In the genomic region with DNA sequence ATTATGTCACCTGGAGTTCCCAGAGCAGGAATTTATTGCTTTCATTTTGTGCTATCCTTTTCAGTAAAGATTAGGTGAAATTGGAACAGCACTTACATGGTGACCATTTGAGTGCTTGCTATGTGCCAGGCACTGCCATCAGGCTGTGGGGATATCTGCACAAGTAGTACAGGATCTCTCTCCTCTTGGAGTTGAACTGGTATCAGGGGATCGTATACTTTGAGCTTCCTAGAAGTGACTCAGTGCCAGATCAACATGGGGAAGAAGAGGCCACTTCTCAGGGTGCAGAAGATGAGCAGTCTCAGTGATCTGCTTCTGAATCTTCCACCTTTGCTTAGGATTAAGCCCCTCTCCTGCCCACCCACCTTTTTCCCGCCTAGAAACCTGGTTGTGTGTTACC, we compare ENCODE assay signal across 19 cellular contexts.
"Had no signal": no experiment of that assay in that cellular context is flagged by ENCODE, and none has a peak within 500 bp of the region (broad histone marks: within the 10 kb centered on the region; RNA-seq: fewer than 3 reads in every experiment).

No MANE protein-coding gene starts in this region.

- ATAC-seq: heart right ventricle; naive thymus-derived CD8-positive, alpha-beta T cell had no signal

- DNase-seq: activated CD4-positive, alpha-beta T cell treated with anti-CD3 and anti-CD28 coated beads, Interleukin-2, amount 10 ng/mL, durations not matched to agents 7 days and 5 days; activated effector memory CD4-positive, alpha-beta T cell treated with Interleukin-2 at 50 U/mL for 16 hours; activated naive CD4-positive, alpha-beta T cell treated with anti-CD3 and anti-CD28 coated beads, Interleukin-2, amount 10 ng/mL, durations not matched to agents 7 days and 5 days; effector CD8-positive, alpha-beta T cell; esophagus squamous epithelium; heart right ventricle; immature natural killer cell; kidney glomerular epithelial cell; mesenchymal stem cell; naive thymus-derived CD8-positive, alpha-beta T cell; T-helper 1 cell; T-helper 9 cell; trophoblast cell had no signal

- H3K27me3 ChIP-seq: ascending aorta, breast epithelium, esophagus squamous epithelium, heart right ventricle, neutrophil, vagina had no signal

- H3K27me3 Mint-ChIP-seq: activated CD4-positive, alpha-beta T cell treated with anti-CD3 and anti-CD28 coated beads, Interleukin-2, amount 10 ng/mL, durations not matched to agents 7 days and 5 days; activated naive CD4-positive, alpha-beta T cell treated with anti-CD3 and anti-CD28 coated beads, Interleukin-2, amount 10 ng/mL, durations not matched to agents 7 days and 5 days; naive thymus-derived CD8-positive, alpha-beta T cell; stimulated activated naive CD8-positive, alpha-beta T cell treated with anti-CD3 and anti-CD28 coated beads, Interleukin-15, Interleukin-2, amounts not matched to agents 100 ng/mL and 50 ng/mL, for 24 hours had no signal

- H3K36me3 ChIP-seq: breast epithelium had no signal

- H3K9me3 ChIP-seq: ascending aorta, breast epithelium, esophagus squamous epithelium, heart right ventricle, neutrophil, vagina had no signal

- H3K4me3 Mint-ChIP-seq: activated CD4-positive, alpha-beta T cell treated with anti-CD3 and anti-CD28 coated beads, Interleukin-2, amount 10 ng/mL, durations not matched to agents 7 days and 5 days; activated naive CD4-positive, alpha-beta T cell treated with anti-CD3 and anti-CD28 coated beads, Interleukin-2, amount 10 ng/mL, durations not matched to agents 7 days and 5 days; immature natural killer cell; naive thymus-derived CD8-positive, alpha-beta T cell; stimulated activated naive CD8-positive, alpha-beta T cell treated with anti-CD3 and anti-CD28 coated beads, Interleukin-15, Interleukin-2, amounts not matched to agents 100 ng/mL and 50 ng/mL, for 24 hours had no signal

- H3K9me3 Mint-ChIP-seq: activated CD4-positive, alpha-beta T cell treated with anti-CD3 and anti-CD28 coated beads, Interleukin-2, amount 10 ng/mL, durations not matched to agents 7 days and 5 days; activated naive CD4-positive, alpha-beta T cell treated with anti-CD3 and anti-CD28 coated beads, Interleukin-2, amount 10 ng/mL, durations not matched to agents 7 days and 5 days; immature natural killer cell; naive thymus-derived CD8-positive, alpha-beta T cell; stimulated activated naive CD8-positive, alpha-beta T cell treated with anti-CD3 and anti-CD28 coated beads, Interleukin-15, Interleukin-2, amounts not matched to agents 100 ng/mL and 50 ng/mL, for 24 hours had no signal

- H3K27ac ChIP-seq: ascending aorta, breast epithelium, esophagus squamous epithelium, heart right ventricle, neutrophil, parathyroid adenoma, vagina had no signal

- H3K4me1 ChIP-seq: breast epithelium had no signal

- H3K4me3 ChIP-seq: ascending aorta, breast epithelium, esophagus squamous epithelium, heart right ventricle, vagina had no signal

- H3K27ac Mint-ChIP-seq: activated CD4-positive, alpha-beta T cell treated with anti-CD3 and anti-CD28 coated beads, Interleukin-2, amount 10 ng/mL, durations not matched to agents 7 days and 5 days; activated naive CD4-positive, alpha-beta T cell treated with anti-CD3 and anti-CD28 coated beads, Interleukin-2, amount 10 ng/mL, durations not matched to agents 7 days and 5 days; immature natural killer cell; stimulated activated naive CD8-positive, alpha-beta T cell treated with anti-CD3 and anti-CD28 coated beads, Interleukin-15, Interleukin-2, amounts not matched to agents 100 ng/mL and 50 ng/mL, for 24 hours had no signal
